Comparison of ENCODE assay signal across 8 cellular contexts in the genomic region with DNA sequence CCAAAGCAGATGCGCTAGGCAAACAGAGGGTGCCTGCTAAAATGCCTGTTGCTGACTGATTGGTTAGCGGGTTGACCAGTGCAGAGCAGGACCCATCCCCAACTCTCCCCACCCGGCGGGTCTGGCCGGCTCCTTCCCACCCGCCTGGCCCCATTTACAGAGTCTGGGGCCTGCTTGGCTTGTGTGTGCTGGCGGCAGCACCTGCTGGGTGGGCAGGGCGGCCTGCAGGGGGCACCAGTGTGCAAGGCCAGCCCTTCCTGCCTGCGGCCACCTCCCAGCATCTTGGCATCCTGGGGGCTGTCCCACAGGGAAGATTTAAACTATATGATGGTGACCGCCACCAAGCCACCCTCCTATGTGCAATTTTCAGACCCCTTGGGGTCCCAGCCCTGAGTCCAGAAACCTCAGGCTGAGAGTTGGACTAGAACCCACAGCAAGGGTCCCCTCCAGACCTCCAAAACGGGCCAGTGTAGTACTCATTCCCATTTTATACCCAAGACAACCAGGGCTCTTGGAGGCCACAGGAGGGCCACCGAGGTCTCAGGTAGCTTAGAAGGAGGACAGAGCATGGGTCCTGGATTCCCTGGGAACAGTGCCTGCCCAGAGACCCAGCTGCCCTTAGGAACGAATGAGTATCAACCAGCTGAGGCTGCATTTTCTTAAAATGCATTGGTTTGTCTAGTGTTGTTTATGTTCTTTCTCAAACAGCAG.
DNase-seq lines count a peak whose midpoint lies in the region; ATAC-seq and TF ChIP-seq lines count a peak whose summit lies in the region.

No MANE protein-coding gene starts in this region.

- H3K36me3 Mint-ChIP-seq in CD8-positive, alpha-beta T cell, result no peaks in the 10 kb centered on the region
- H3K36me3 Mint-ChIP-seq in WTC11, result no peaks in the 10 kb centered on the region

- H3K9me3 ChIP-seq in CD8-positive, alpha-beta T cell (ENCODE audit: low read length), result no peaks in the 10 kb centered on the region
- H3K9me3 ChIP-seq in breast epithelium, result no peaks in the 10 kb centered on the region

- intact Hi-C loops in CD8-positive, alpha-beta T cell (cut with DNase I, micrococcal nuclease), result loop anchor here (1.0 to 5.0 kb wide), 16 partner anchors 30 to 671 kb away; no protein-coding TSS in a partner anchor
- intact Hi-C loops in breast epithelium (cut with DNase I; ENCODE audit: low total_unique reads), result no loop called here

- no peak overlapping the region for H3K4me3 ChIP-seq in CD8-positive, alpha-beta T cell (ENCODE audit: low read depth, low read length)
- no peak overlapping the region for H3K4me3 ChIP-seq in breast epithelium

- H3K27ac ChIP-seq in CD8-positive, alpha-beta T cell (ENCODE audit: low read depth, low read length), result no peak overlapping the region
- peak overlapping the region in 1 of 2 donors; percentile 61 for H3K27ac ChIP-seq in breast epithelium

- H3K27ac Mint-ChIP-seq in CD8-positive, alpha-beta T cell, result no peak overlapping the region
- H3K27ac Mint-ChIP-seq in WTC11, result 0 out of 2 replicates have a peak overlapping the region, but pooled peaks have one; percentile 4

- no peak for TF ChIP-seq POLR2A in breast epithelium (IDR thresholded peaks at IDR 0.05)

- H3K36me3 ChIP-seq in CD8-positive, alpha-beta T cell (ENCODE audit: insufficient read depth, low read length), result no peaks in the 10 kb centered on the region
- H3K36me3 ChIP-seq in breast epithelium, result no peaks in the 10 kb centered on the region

- H3K27me3 Mint-ChIP-seq in CD8-positive, alpha-beta T cell (ENCODE audit: low read depth), result peaks cover 7% of the 10 kb centered on the region
- H3K27me3 Mint-ChIP-seq in WTC11 (ENCODE audit: low read depth), result no peaks in the 10 kb centered on the region

- CTCF ChIA-PET in CD8-positive, alpha-beta T cell (lab: Charles Lee), result interaction anchor here (0.6 to 5.6 kb wide), 46 partner anchors 10 to 716 kb away, joined by 3 to 61 read pairs (median 3); no protein-coding TSS in a partner anchor
- CTCF ChIA-PET in WTC11 (lab: Charles Lee), result interaction anchor here (0.6 to 1.6 kb wide), 18 partner anchors 8 to 191 kb away, joined by 3 to 7 read pairs (median 3); no protein-coding TSS in a partner anchor

- no peak overlapping the region for H3K4me3 Mint-ChIP-seq in CD8-positive, alpha-beta T cell
- H3K4me3 Mint-ChIP-seq in WTC11, result no peak overlapping the region

- H3K4me1 Mint-ChIP-seq in CD8-positive, alpha-beta T cell (ENCODE audit: low read depth), result peaks cover 2% of the 10 kb centered on the region
- H3K4me1 Mint-ChIP-seq in WTC11, result peaks cover 13% of the 10 kb centered on the region

- peak; percentile 89 for ATAC-seq in CD8-positive, alpha-beta T cell
- ATAC-seq in GM19324 (IDR thresholded peaks at IDR 0.05; ENCODE audit: low FRiP score, unreplicated experiment), result peak; percentile 43
- ATAC-seq in WTC11, result peak; percentile 94
- ATAC-seq in left lobe of liver, result peak; percentile 8
- no peak for ATAC-seq in HG03565 (IDR thresholded peaks at IDR 0.05; ENCODE audit: unreplicated experiment)

- TF ChIP-seq CTCF in CD8-positive, alpha-beta T cell (IDR thresholded peaks at IDR 0.05), result peak; percentile 84
- peak; percentile 80 for TF ChIP-seq CTCF in WTC11 (IDR thresholded peaks at IDR 0.05)
- peak in 2 of 3 donors; percentile 51 to 56 for TF ChIP-seq CTCF in breast epithelium (IDR thresholded peaks at IDR 0.05)

- peak; percentile 40 to 85 (median 61) for DNase-seq in CD8-positive, alpha-beta T cell
- DNase-seq in HuH-7 (ENCODE audit: low spot score) (peak; percentile 88), WTC11 (ENCODE audit: low spot score) (peak; percentile 83), breast epithelium (ENCODE audit: low spot score in 2 of 2) (no peak), left lobe of liver (ENCODE audit: low spot score) (peak; percentile 63)
- DNase-seq in stimulated activated CD8-positive, alpha-beta memory T cell treated with anti-CD3 and anti-CD28 coated beads, Interleukin-12 subunit alpha, Interleukin-12 subunit beta, amount 100 ng/mL, for 4 hours (ENCODE audit: low read depth), result peak; percentile 48

- peaks cover 6% of the 10 kb centered on the region for H3K4me1 ChIP-seq in CD8-positive, alpha-beta T cell (ENCODE audit: insufficient read depth, low read length)
- peaks cover 1 to 4% of the 10 kb centered on the region in 2 donors for H3K4me1 ChIP-seq in breast epithelium

- POLR2A ChIA-PET in CD8-positive, alpha-beta T cell (lab: Charles Lee), result interaction anchor here (0.6 kb wide), 1 partner anchor 164 kb away, joined by 3 read pairs; no protein-coding TSS in a partner anchor
- POLR2A ChIA-PET in WTC11 (lab: Charles Lee), result no interaction called here

- H3K9me3 Mint-ChIP-seq in CD8-positive, alpha-beta T cell, result no peaks in the 10 kb centered on the region
- H3K9me3 Mint-ChIP-seq in WTC11, result peaks cover 6% of the 10 kb centered on the region

- H3K27me3 ChIP-seq in CD8-positive, alpha-beta T cell (ENCODE audit: insufficient read depth, low read length), result no peaks in the 10 kb centered on the region
- no peaks in the 10 kb centered on the region for H3K27me3 ChIP-seq in breast epithelium

TF ChIP-seq in WTC11, 78 proteins besides CTCF, POLR2A, EP300 and RAD21:
- peak; percentile 55; the same call in 1 of the 2 replicates for TF ChIP-seq ETV6 (CRISPR knock-in tag; IDR thresholded peaks at IDR 0.05)
- TF ChIP-seq, protein P1, sequence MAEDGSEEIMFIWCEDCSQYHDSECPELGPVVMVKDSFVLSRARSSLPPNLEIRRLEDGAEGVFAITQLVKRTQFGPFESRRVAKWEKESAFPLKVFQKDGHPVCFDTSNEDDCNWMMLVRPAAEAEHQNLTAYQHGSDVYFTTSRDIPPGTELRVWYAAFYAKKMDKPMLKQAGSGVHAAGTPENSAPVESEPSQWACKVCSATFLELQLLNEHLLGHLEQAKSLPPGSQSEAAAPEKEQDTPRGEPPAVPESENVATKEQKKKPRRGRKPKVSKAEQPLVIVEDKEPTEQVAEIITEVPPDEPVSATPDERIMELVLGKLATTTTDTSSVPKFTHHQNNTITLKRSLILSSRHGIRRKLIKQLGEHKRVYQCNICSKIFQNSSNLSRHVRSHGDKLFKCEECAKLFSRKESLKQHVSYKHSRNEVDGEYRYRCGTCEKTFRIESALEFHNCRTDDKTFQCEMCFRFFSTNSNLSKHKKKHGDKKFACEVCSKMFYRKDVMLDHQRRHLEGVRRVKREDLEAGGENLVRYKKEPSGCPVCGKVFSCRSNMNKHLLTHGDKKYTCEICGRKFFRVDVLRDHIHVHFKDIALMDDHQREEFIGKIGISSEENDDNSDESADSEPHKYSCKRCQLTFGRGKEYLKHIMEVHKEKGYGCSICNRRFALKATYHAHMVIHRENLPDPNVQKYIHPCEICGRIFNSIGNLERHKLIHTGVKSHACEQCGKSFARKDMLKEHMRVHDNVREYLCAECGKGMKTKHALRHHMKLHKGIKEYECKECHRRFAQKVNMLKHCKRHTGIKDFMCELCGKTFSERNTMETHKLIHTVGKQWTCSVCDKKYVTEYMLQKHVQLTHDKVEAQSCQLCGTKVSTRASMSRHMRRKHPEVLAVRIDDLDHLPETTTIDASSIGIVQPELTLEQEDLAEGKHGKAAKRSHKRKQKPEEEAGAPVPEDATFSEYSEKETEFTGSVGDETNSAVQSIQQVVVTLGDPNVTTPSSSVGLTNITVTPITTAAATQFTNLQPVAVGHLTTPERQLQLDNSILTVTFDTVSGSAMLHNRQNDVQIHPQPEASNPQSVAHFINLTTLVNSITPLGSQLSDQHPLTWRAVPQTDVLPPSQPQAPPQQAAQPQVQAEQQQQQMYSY (CRISPR knock-in tag; IDR thresholded peaks at IDR 0.05), result no peak

Comparison
In these comparisons a context has a peak if more than half of its experiments do, and no peak if none do; other contexts are left out.
1. DNase-seq: peak in CD8-positive, alpha-beta T cell (7 of 7), HuH-7 (single experiment), WTC11 (single experiment), left lobe of liver (single experiment) and stimulated activated CD8-positive, alpha-beta memory T cell treated with anti-CD3 and anti-CD28 coated beads, Interleukin-12 subunit alpha, Interleukin-12 subunit beta, amount 100 ng/mL, for 4 hours (single experiment); none in breast epithelium (0 of 2).
2. Peak in every context shown above with its lines, with median percentiles within 50 percentile points of each other: CTCF ChIP-seq.